In the genomic region with DNA sequence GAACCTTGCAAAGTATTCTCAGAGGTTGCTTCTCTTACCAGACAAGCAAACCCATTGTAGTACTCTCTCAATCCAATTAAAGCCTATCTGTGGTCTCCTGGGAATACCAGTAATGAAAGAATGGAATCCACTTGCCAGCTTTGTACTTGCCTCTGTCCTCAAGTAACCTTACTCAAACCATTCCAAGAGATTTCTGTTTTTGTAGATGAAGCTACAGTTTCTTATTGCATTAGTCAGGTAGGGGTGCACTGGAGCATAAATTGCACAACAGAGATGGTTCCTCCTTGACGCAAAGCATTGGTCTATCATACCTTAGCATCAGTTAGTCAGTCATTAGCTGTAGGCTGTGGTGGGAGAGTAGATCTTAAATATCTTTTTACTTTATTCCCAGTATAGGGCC, we compare ENCODE assay signal across 11 cellular contexts. TPM values are rescaled to one million over a fixed set of nuclear protein-coding genes. Genes with fewer than 3 reads are reported as not detected.
A peak's percentile ranks its signal among the peaks of the same experiment; 100 is the strongest.
DNase-seq lines count a peak whose midpoint lies in the region; ATAC-seq and TF ChIP-seq lines count a peak whose summit lies in the region.
"Had no signal": no experiment of that assay in that cellular context is flagged by ENCODE, and none has a peak within 500 bp of the region (broad histone marks: within the 10 kb centered on the region; RNA-seq: fewer than 3 reads in every experiment).

No MANE protein-coding gene starts in this region.

- H3K9me2 ChIP-seq in GM23248 (ENCODE audit: insufficient read depth) = no peaks in the 10 kb centered on the region

- H3K36me3 ChIP-seq in GM23248 (ENCODE audit: low read depth) = no peaks in the 10 kb centered on the region
- H3K36me3 ChIP-seq: spleen, tibial nerve had no signal

- DNase-seq in GM23248 = peak; percentile 16
- peak; percentile 92 for DNase-seq in NCI-H2171 (lab: John Stamatoyannopoulos, UW)
- peak; percentile 90 to 92 for DNase-seq in cardiac fibroblast (ENCODE audit: low read depth in 2 of 2)
- DNase-seq in omental fat pad (ENCODE audit: low spot score) = no peak
- DNase-seq in NCI-H1930 (lab: John Stamatoyannopoulos, UW) = no peak
- DNase-seq: spleen had no signal

- H3K4me3 ChIP-seq in GM23248 (no peak overlapping the region), cardiac fibroblast (replicated peaks in 1 of 2; ENCODE audit: low read depth in 2 of 2, low read length in 2 of 2) (no peak overlapping the region)
- H3K4me3 ChIP-seq: spleen, tibial nerve had no signal

- ATAC-seq in omental fat pad (ENCODE audit: low FRiP score) (peak; percentile 87), GM21390 (IDR thresholded peaks at IDR 0.05; ENCODE audit: unreplicated experiment) (no peak), GM21381 (IDR thresholded peaks at IDR 0.05; ENCODE audit: unreplicated experiment) (no peak)
- ATAC-seq: left lobe of liver had no signal

- H4K20me1 ChIP-seq in GM23248 (ENCODE audit: insufficient read depth) = no peaks in the 10 kb centered on the region

- H3K9ac ChIP-seq in GM23248 = no peak overlapping the region

- H3K27me3 ChIP-seq in GM23248 (replicated peaks; ENCODE audit: insufficient read depth) = 0 out of 2 replicates have a peak, but pooled peaks cover 12% of the 10 kb centered on the region
- H3K27me3 ChIP-seq: spleen, tibial nerve had no signal

- H2AFZ ChIP-seq in GM23248 = no peak overlapping the region

- no peaks in the 10 kb centered on the region for H3F3A ChIP-seq in GM23248 (ENCODE audit: insufficient read depth)

- no peak overlapping the region for H3K4me2 ChIP-seq in GM23248 (ENCODE audit: unreplicated experiment)

- no peaks in the 10 kb centered on the region for H3K79me2 ChIP-seq in GM23248 (ENCODE audit: insufficient read depth)

- no peaks in the 10 kb centered on the region for H3K4me1 ChIP-seq in GM23248 (ENCODE audit: insufficient read depth)

- in situ Hi-C loops in GM23248 (cut with MboI) = no loop called here

- no peak overlapping the region for H3K27ac ChIP-seq in GM23248
- H3K27ac ChIP-seq: spleen, tibial nerve had no signal

- TF ChIP-seq CTCF in cardiac fibroblast (IDR thresholded peaks at IDR 0.05; ENCODE audit: low read depth, low read length) = no peak
- TF ChIP-seq CTCF in omental fat pad (IDR thresholded peaks at IDR 0.05) = no peak

- H3K9me3 ChIP-seq in GM23248 (ENCODE audit: low read depth) = no peaks in the 10 kb centered on the region
- H3K9me3 ChIP-seq: spleen had no signal

- 84 to 85% methylated on average over 1 of the region's 1 CpG for WGBS in GM23248 (ENCODE audit: low coverage in 1 of 2, low lambda C conversion rate in 2 of 2, missing lambda C conversion rate in 2 of 2), 2 experiments

RNA-seq across cellular contexts. Expression of gene BTLA, which starts 52.9 kb away (rescaled TPM):
- total RNA-seq in GM23248 (2014; rRNA removed; shearing (Covaris generic)) = not detected in 2 replicates
- polyA plus RNA-seq in GM23248 (2016; fragmentation: Nextera tagmentation; extraction: Ambion mirVana) = 0.38 TPM in 1 of 2 replicates, not detected in the other
- 1 to 10 TPM in 2 of 4 donors, under 1 TPM in 2; 0.32 to 1.7 (median 0.73) TPM for total RNA-seq in omental fat pad
- total RNA-seq: NCI-H460 had no signal

Comparison
In these comparisons a context has a peak if more than half of its experiments do, and no peak if none do; other contexts are left out.
1. DNase-seq: peak in GM23248 (single experiment), NCI-H2171 (single experiment) and cardiac fibroblast (2 of 2); none in omental fat pad (single experiment) and NCI-H1930 (0 of 2).